ENCODE assay signal across 12 cellular contexts in the genomic region with DNA sequence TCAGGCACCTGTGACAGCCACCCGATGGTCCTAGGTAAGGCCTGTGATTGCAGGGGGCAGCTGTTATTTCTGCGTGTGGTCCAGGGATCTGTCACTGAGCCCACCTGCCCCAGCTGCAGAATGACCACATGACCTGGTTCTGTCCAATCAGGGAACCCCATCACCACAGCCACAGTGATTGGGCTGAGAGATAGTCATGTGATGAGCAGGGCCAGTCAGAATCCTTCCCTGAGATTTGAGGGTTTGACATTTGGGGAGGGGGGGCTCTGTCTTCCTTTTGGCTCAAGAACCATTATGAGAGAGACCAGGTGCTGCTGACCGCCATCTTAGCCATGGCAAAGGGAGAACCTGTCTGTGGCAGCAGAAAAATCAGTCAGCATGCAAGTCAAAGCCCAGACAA.
DNase-seq lines count a peak whose midpoint lies in the region; ATAC-seq and TF ChIP-seq lines count a peak whose summit lies in the region.
"Had no signal": no experiment of that assay in that cellular context is flagged by ENCODE, and none has a peak within 500 bp of the region (broad histone marks: within the 10 kb centered on the region; RNA-seq: fewer than 3 reads in every experiment).

No MANE protein-coding gene starts in this region.

- H2AK9ac ChIP-seq in IMR-90 (replicated peaks; ENCODE audit: low read depth, low read length, poor library complexity): no peak overlapping the region

- no peak overlapping the region for H2BK20ac ChIP-seq in IMR-90 (ENCODE audit: low read depth, low read length)

- H3K4me3 ChIP-seq in IMR-90 (ENCODE audit: insufficient read depth, low read depth, low read length) (no peak overlapping the region), sigmoid colon (no peak overlapping the region), mammary epithelial cell (replicated peaks in 1 of 3; ENCODE audit: insufficient read depth in 1 of 3, low read depth in 2 of 3, low read length in 3 of 3) (no peak overlapping the region), MG63 (no peak overlapping the region)

- no peak overlapping the region for H3K23ac ChIP-seq in IMR-90 (ENCODE audit: low read depth, low read length)

- H4K91ac ChIP-seq in IMR-90 (ENCODE audit: insufficient read depth, low read depth, low read length): no peak overlapping the region

- no peak overlapping the region for H3K4me2 ChIP-seq in IMR-90 (ENCODE audit: low read depth, low read length)
- H3K4me2 ChIP-seq in mammary epithelial cell (ENCODE audit: insufficient read depth, low read depth, low read length): no peak overlapping the region

- no peaks in the 10 kb centered on the region for H3K9me3 Mint-ChIP-seq in endothelial cell (ENCODE audit: unreplicated experiment)

- H3K27ac ChIP-seq in IMR-90 (ENCODE audit: insufficient read depth, low read length): no peak overlapping the region
- H3K27ac ChIP-seq in sigmoid colon: no peak overlapping the region
- no peak overlapping the region for H3K27ac ChIP-seq in mammary epithelial cell (ENCODE audit: insufficient read depth, low read depth, low read length)
- H3K27ac ChIP-seq: C4-2B had no signal

- ATAC-seq in IMR-90 (ENCODE audit: low read depth): no peak
- ATAC-seq in GM21526 (IDR thresholded peaks at IDR 0.05; ENCODE audit: low FRiP score, unreplicated experiment): no peak

- H2BK120ac ChIP-seq in IMR-90 (ENCODE audit: low read depth, low read length): no peak overlapping the region

- in situ Hi-C loops in IMR-90 (cut with MboI; ENCODE audit: low sequenced_read_pairs): no loop called here
- in situ Hi-C loops in mammary epithelial cell (cut with MboI; ENCODE audit: low sequenced_read_pairs in 2 of 2): no loop called here

- H3K18ac ChIP-seq in IMR-90 (ENCODE audit: low read depth, low read length): no peak overlapping the region

- no peak for TF ChIP-seq EP300 in sigmoid colon (IDR thresholded peaks at IDR 0.05)

- no peak overlapping the region for H4K8ac ChIP-seq in IMR-90 (ENCODE audit: low read depth in 2 of 2, low read length in 2 of 2)

- dilution Hi-C loops in IMR-90 (cut with HindIII; ENCODE audit: low sequenced_read_pairs, unreplicated experiment): no loop called here
- dilution Hi-C loops in mammary epithelial cell (cut with HindIII; ENCODE audit: low sequenced_read_pairs): no loop called here

- H2BK5ac ChIP-seq in IMR-90 (ENCODE audit: low read depth, low read length, poor library complexity, severe bottlenecking): no peak overlapping the region

- H3K56ac ChIP-seq in IMR-90 (ENCODE audit: extremely low read depth, insufficient read depth, low read length): no peak overlapping the region

- H3K79me2 ChIP-seq in mammary epithelial cell (ENCODE audit: insufficient read depth, low read length): no peaks in the 10 kb centered on the region

- 100% methylated on average over 1 of the region's 3 CpGs; no CpG with 5 or more reads in 1 of the 2 experiments for WGBS in IMR-90 (ENCODE audit: extremely low coverage in 2 of 2, insufficient read length in 1 of 2), 2 experiments
- WGBS in sigmoid colon, 2 donors: 94 to 98% methylated on average over 3 of the region's 3 CpGs
- WGBS in mammary epithelial cell (ENCODE audit: low coverage, missing lambda C conversion rate): 100% methylated on average over 3 of the region's 3 CpGs

- DNase-seq in IMR-90 (no peak), endothelial cell (ENCODE audit: low spot score) (no peak), sigmoid colon (peak; percentile 13), mammary epithelial cell (no peak), superior temporal gyrus (ENCODE audit: extremely low spot score) (no peak), MG63 (no peak)
- DNase-seq in activated CD8-positive, alpha-beta memory T cell treated with anti-CD3 and anti-CD28 coated beads for 24 hours: peak; percentile 51
- DNase-seq: NCI-H1092 treated with DMSO at 0.1 percent for 48 hours; NCI-H524 treated with DMSO at 0.1 percent for 48 hours; stimulated activated CD4-positive, alpha-beta T cell treated with anti-CD3 and anti-CD28 coated beads, Interleukin-4, amount 100 ng/mL, for 4 hours had no signal

- H3K9ac ChIP-seq in IMR-90 (ENCODE audit: low read depth, low read length): no peak overlapping the region
- no peak overlapping the region for H3K9ac ChIP-seq in mammary epithelial cell (ENCODE audit: insufficient read depth, low read length)

- POLR2A ChIA-PET in IMR-90 (lab: Charles Lee; ENCODE audit: unreplicated experiment): no interaction called here

- peaks cover 13% of the 10 kb centered on the region for H3K36me3 Mint-ChIP-seq in endothelial cell (ENCODE audit: low read depth, unreplicated experiment)

- H3K36me3 ChIP-seq in IMR-90 (ENCODE audit: control insufficient read depth, insufficient read depth, low read length) (peaks cover 48% of the 10 kb centered on the region), sigmoid colon (peaks cover 0 to 43% (median 7%) of the 10 kb centered on the region in 4 donors), mammary epithelial cell (ENCODE audit: insufficient read depth, low read length) (no peaks in the 10 kb centered on the region), MG63 (peaks cover 3% of the 10 kb centered on the region)

- no peak overlapping the region for H3K27ac Mint-ChIP-seq in endothelial cell (ENCODE audit: unreplicated experiment)

- peaks cover 30 to 85% of the 10 kb centered on the region in 2 experiments; a peak in 3 of 4 replicates for H3K79me1 ChIP-seq in IMR-90 (ENCODE audit: low read depth in 1 of 2, low read length in 2 of 2)

- H3K14ac ChIP-seq in IMR-90 (replicated peaks; ENCODE audit: low read depth, low read length): no peak overlapping the region

- H2AK5ac ChIP-seq in IMR-90 (ENCODE audit: low read depth, low read length): no peak overlapping the region

- no peak overlapping the region for H2AFZ ChIP-seq in IMR-90 (replicated peaks; ENCODE audit: low read length, poor library complexity)
- no peak overlapping the region for H2AFZ ChIP-seq in mammary epithelial cell (ENCODE audit: low read depth, low read length)

- no peaks in the 10 kb centered on the region for H3K9me3 ChIP-seq in IMR-90 (ENCODE audit: control insufficient read depth, insufficient read depth, low read length)
- no peaks in the 10 kb centered on the region for H3K9me3 ChIP-seq in sigmoid colon
- H3K9me3 ChIP-seq in mammary epithelial cell (replicated peaks; ENCODE audit: insufficient read depth, low read length): no peaks in the 10 kb centered on the region
- H3K9me3 ChIP-seq in MG63: no peaks in the 10 kb centered on the region

- H3K9me1 ChIP-seq in IMR-90 (ENCODE audit: insufficient read depth, low read length): peaks cover 46% of the 10 kb centered on the region

- peak overlapping the region; percentile 40 for H3K4me3 Mint-ChIP-seq in endothelial cell (ENCODE audit: unreplicated experiment)

- no peaks in the 10 kb centered on the region for H3K27me3 ChIP-seq in IMR-90 (ENCODE audit: control insufficient read depth, insufficient read depth, low read length)
- H3K27me3 ChIP-seq in sigmoid colon: no peaks in the 10 kb centered on the region
- no peaks in the 10 kb centered on the region for H3K27me3 ChIP-seq in mammary epithelial cell (ENCODE audit: insufficient read depth, low read length)
- H3K27me3 ChIP-seq in MG63: no peaks in the 10 kb centered on the region

- no peak overlapping the region for H4K5ac ChIP-seq in IMR-90 (ENCODE audit: low read depth, low read length)

- no peak for TF ChIP-seq CTCF in IMR-90 (conservative IDR thresholded peaks at IDR 0.05; ENCODE audit: low read depth, low read length)
- no peak for TF ChIP-seq CTCF in endothelial cell (IDR thresholded peaks at IDR 0.05; ENCODE audit: unreplicated experiment)
- TF ChIP-seq CTCF in sigmoid colon (IDR thresholded peaks at IDR 0.05): no peak
- no peak for TF ChIP-seq CTCF in mammary epithelial cell (conservative IDR thresholded peaks at IDR 0.05 in 1 of 2, IDR thresholded peaks at IDR 0.05 in 1 of 2; ENCODE audit: extremely low read depth in 1 of 2, insufficient read depth in 1 of 2, low read depth in 1 of 2, low read length in 2 of 2)

- no peak overlapping the region for H2BK15ac ChIP-seq in IMR-90 (ENCODE audit: low read depth, low read length)

- CTCF ChIA-PET in IMR-90 (lab: Yijun Ruan, JAX): no interaction called here
- CTCF ChIA-PET in mammary epithelial cell (lab: Charles Lee; ENCODE audit: low non-redundant PET): no interaction called here

- H4K20me1 ChIP-seq in IMR-90 (ENCODE audit: insufficient read depth, low read length): peaks cover 30% of the 10 kb centered on the region
- no peaks in the 10 kb centered on the region for H4K20me1 ChIP-seq in mammary epithelial cell (ENCODE audit: insufficient read depth, low read length)

- TF ChIP-seq RAD21 in IMR-90 (IDR thresholded peaks at IDR 0.05; ENCODE audit: low read length): no peak

- TF ChIP-seq POLR2A in IMR-90 (IDR thresholded peaks at IDR 0.05; ENCODE audit: low read depth, low read length) (no peak), sigmoid colon (IDR thresholded peaks at IDR 0.05) (no peak)

- H3K4ac ChIP-seq in IMR-90 (ENCODE audit: low read depth, low read length): no peak overlapping the region

- BruUV-seq in IMR-90 (replicated peaks; lab: Mats Ljungman, UMichigan): no TSS peak
- no TSS peak for BruUV-seq in mammary epithelial cell (replicated peaks; lab: Mats Ljungman, UMichigan)

- H3K4me1 Mint-ChIP-seq in endothelial cell (ENCODE audit: unreplicated experiment): peaks cover 14% of the 10 kb centered on the region

- H3K27me3 Mint-ChIP-seq in endothelial cell (ENCODE audit: unreplicated experiment): peaks cover 13% of the 10 kb centered on the region

- H3K4me1 ChIP-seq in IMR-90 (ENCODE audit: control insufficient read depth, insufficient read depth, low read length) (peaks cover 12% of the 10 kb centered on the region), sigmoid colon (no peaks in the 10 kb centered on the region), mammary epithelial cell (ENCODE audit: insufficient read depth, low read length) (peaks cover 6% of the 10 kb centered on the region)

- intact Hi-C loops in IMR-90 (cut with micrococcal nuclease): no loop called here
- intact Hi-C loops in sigmoid colon (cut with DNase I): no loop called here
- intact Hi-C loops in mammary epithelial cell (cut with micrococcal nuclease): no loop called here

TF ChIP-seq in IMR-90, 13 proteins besides CTCF, POLR2A, EP300 and RAD21 (continues in another document):
- TF ChIP-seq, protein P1, sequence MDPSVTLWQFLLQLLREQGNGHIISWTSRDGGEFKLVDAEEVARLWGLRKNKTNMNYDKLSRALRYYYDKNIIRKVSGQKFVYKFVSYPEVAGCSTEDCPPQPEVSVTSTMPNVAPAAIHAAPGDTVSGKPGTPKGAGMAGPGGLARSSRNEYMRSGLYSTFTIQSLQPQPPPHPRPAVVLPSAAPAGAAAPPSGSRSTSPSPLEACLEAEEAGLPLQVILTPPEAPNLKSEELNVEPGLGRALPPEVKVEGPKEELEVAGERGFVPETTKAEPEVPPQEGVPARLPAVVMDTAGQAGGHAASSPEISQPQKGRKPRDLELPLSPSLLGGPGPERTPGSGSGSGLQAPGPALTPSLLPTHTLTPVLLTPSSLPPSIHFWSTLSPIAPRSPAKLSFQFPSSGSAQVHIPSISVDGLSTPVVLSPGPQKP (IDR thresholded peaks at IDR 0.05; ENCODE audit: borderline replicate concordance, low read depth, low read length): no peak
- TF ChIP-seq MAFK (IDR thresholded peaks at IDR 0.05; ENCODE audit: low read depth, low read length) (no peak), RCOR1 (IDR thresholded peaks at IDR 0.05; ENCODE audit: insufficient replicate concordance, low read length) (no peak)

Comparison
In these comparisons a context has a peak if more than half of its experiments do, and no peak if none do; other contexts are left out.
1. DNase-seq: peak in activated CD8-positive, alpha-beta memory T cell treated with anti-CD3 and anti-CD28 coated beads for 24 hours (single experiment) and sigmoid colon (single experiment); none in IMR-90 (single experiment), endothelial cell (single experiment), mammary epithelial cell (single experiment), superior temporal gyrus (single experiment) and MG63 (single experiment).